22 cellular contexts compared by ENCODE assay signal in genomic region chr1:232074265-232074664, GRCh38.
"Had no signal": no experiment of that assay in that cellular context is flagged by ENCODE, and none has a peak within 500 bp of the region (broad histone marks: within the 10 kb centered on the region; RNA-seq: fewer than 3 reads in every experiment).

No MANE protein-coding gene starts in this region.

- H3K4me3 ChIP-seq: MG63, PC-9, Peyer's patch, SJCRH30 had no signal

- ATAC-seq: Right ventricle myocardium inferior had no signal

- DNase-seq: Karpas-422, KG1, MG63, NCI-H1092, NCI-H1105 treated with DMSO at 0.1 percent for 48 hours, NCI-H1417 treated with DMSO at 0.1 percent for 48 hours, NCI-H146, NCI-H1694 treated with DMSO at 0.1 percent for 48 hours, NCI-H1930, NCI-H2081, NCI-H2171, NCI-H226, NCI-H446, NCI-H510A, NCI-H524 treated with DMSO at 0.1 percent for 48 hours, NCI-H69, NCI-H774, PC-9, Peyer's patch, SHP77 treated with DMSO at 0.1 percent for 48 hours, SJCRH30 had no signal
